14 cellular contexts compared by ENCODE assay signal in the genomic region with DNA sequence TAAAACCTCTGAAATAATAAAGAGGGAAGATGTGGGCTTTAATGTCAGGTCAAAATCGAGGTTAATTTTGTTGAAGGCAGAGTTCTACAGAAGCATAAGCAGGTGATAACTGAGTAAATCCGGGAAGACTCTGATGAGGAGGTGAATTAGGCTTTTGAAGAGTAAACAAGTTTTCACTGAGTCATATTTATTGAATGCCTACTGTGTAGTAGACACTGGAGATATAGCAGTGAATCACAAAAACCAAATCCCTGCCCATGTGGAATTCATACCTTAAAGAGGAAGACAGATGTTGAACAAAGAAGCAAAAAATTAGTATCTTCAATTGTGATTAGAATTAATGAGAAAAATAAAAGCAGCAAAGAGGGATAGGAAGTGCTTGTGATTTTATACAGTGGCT. TPM values are rescaled to one million over a fixed set of nuclear protein-coding genes. Genes with fewer than 3 reads are reported as not detected.
"Had no signal": no experiment of that assay in that cellular context is flagged by ENCODE, and none has a peak within 500 bp of the region (broad histone marks: within the 10 kb centered on the region; RNA-seq: fewer than 3 reads in every experiment).

No MANE protein-coding gene starts in this region.

- DNase-seq: activated CD4-positive, alpha-beta T cell treated with anti-CD3 and anti-CD28 coated beads for 4 hours; activated CD8-positive, alpha-beta memory T cell treated with anti-CD3 and anti-CD28 coated beads, Interleukin-2, amount 50 U/mL, for 48 hours; activated CD8-positive, alpha-beta T cell treated with anti-CD3 and anti-CD28 coated beads, Interleukin-2, amount 10 ng/mL, durations not matched to agents 7 days and 5 days; activated naive CD4-positive, alpha-beta T cell treated with anti-CD3 and anti-CD28 coated beads for 36 hours; central memory CD4-positive, alpha-beta T cell; effector CD4-positive, alpha-beta T cell; midbrain; naive B cell; small intestine; stomach; T1000; WERI-Rb-1 had no signal

- H3K27ac ChIP-seq: coronary artery, parathyroid adenoma, stomach, WERI-Rb-1 had no signal

- ATAC-seq: activated CD8-positive, alpha-beta T cell treated with anti-CD3 and anti-CD28 coated beads, Interleukin-2, amount 10 ng/mL, durations not matched to agents 7 days and 5 days had no signal

RNA-seq across cellular contexts. Expression of gene BHLHE41, which starts 46.9 kb away (rescaled TPM):
- total RNA-seq: activated CD8-positive, alpha-beta T cell treated with anti-CD3 and anti-CD28 coated beads, Interleukin-2, amount 10 ng/mL, durations not matched to agents 7 days and 5 days; activated naive CD4-positive, alpha-beta T cell treated with anti-CD3 and anti-CD28 coated beads for 36 hours had no signal
